In genomic region chr21:26856871-26857350, GRCh38 we compare ENCODE assay signal across 3 cellular contexts. TPM values are rescaled to one million over a fixed set of nuclear protein-coding genes. Genes with fewer than 3 reads are reported as not detected.
"Had no signal": no experiment of that assay in that cellular context is flagged by ENCODE, and none has a peak within 500 bp of the region (broad histone marks: within the 10 kb centered on the region; RNA-seq: fewer than 3 reads in every experiment).

No MANE protein-coding gene starts in this region.

RNA-seq across cellular contexts. Expression of gene ADAMTS1, which starts 11.7 kb away (rescaled TPM):
- total RNA-seq: HT-29, HT1080 had no signal
- polyA plus RNA-seq: IgD-negative memory B cell had no signal
